In the genomic region with DNA sequence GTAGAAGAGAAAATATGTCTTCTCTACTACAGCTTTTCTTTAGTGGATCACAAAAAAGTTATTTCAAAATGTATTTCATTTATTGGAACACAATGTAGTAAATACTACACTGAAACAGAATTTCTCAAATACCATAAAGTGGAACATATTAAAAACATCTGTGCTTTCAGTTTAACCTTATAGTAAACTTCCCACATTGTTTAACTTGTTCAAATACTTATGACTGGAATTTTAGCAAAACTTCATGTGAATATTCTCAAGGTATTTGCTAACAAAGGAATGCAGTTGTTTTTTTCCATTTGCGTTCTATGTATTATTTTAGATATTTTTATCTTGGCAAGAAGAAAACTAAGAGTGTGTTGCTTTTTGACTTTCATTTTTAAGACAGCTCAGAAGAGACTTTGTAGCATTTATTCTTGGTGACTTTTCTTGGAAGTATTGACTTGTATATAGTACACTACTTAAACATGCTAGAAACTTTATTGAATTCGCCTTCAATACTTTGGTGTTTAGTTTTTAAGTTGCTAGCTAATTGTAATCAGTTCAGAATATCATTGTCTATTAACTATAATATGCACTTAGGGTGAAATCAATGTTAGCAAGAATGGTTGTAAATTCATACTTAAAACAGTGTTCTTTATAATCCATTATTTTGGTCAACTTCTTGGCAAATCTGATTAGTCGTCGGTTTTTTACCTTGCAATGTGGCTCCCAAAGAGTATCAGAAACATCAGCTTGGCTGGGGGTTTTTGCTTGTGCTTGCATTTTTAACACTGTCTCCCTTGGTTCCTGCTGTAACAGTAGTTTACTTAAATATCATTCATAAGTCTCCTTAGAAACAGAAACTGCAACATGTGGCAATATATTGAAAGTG, we compare ENCODE assay signal across 13 cellular contexts. TPM values are rescaled to one million over a fixed set of nuclear protein-coding genes. Genes with fewer than 3 reads are reported as not detected.
DNase-seq lines count a peak whose midpoint lies in the region; ATAC-seq, FAIRE-seq and TF ChIP-seq lines count a peak whose summit lies in the region.
"Had no signal": no experiment of that assay in that cellular context is flagged by ENCODE, and none has a peak within 500 bp of the region (broad histone marks: within the 10 kb centered on the region; RNA-seq: fewer than 3 reads in every experiment).

No MANE protein-coding gene starts in this region.

- H3K4me1 Mint-ChIP-seq in activated CD4-positive, alpha-beta memory T cell treated with anti-CD3 and anti-CD28 coated beads, Interleukin-2, amount 10 ng/mL, durations not matched to agents 7 days and 5 days: peaks cover 18% of the 10 kb centered on the region

- no peaks in the 10 kb centered on the region for H3K27me3 ChIP-seq in BJ (ENCODE audit: control insufficient read depth, insufficient read depth, low read length)
- H3K27me3 ChIP-seq in Panc1 (ENCODE audit: control insufficient read depth, insufficient read depth, low read length): no peaks in the 10 kb centered on the region
- no peaks in the 10 kb centered on the region for H3K27me3 ChIP-seq in mesendoderm (ENCODE audit: insufficient read depth, low read length, poor library complexity)

- H3K36me3 Mint-ChIP-seq in activated CD4-positive, alpha-beta memory T cell treated with anti-CD3 and anti-CD28 coated beads, Interleukin-2, amount 10 ng/mL, durations not matched to agents 7 days and 5 days (ENCODE audit: low read depth): peaks cover 4% of the 10 kb centered on the region
- H3K36me3 Mint-ChIP-seq: CD4-positive, CD25-positive, alpha-beta regulatory T cell had no signal

- no peak overlapping the region for H2BK15ac ChIP-seq in mesendoderm (replicated peaks; ENCODE audit: low read depth)

- no peaks in the 10 kb centered on the region for H3K36me3 ChIP-seq in BJ (ENCODE audit: control insufficient read depth, insufficient read depth, low read length)
- H3K36me3 ChIP-seq in Panc1 (ENCODE audit: control insufficient read depth, insufficient read depth, low read length): no peaks in the 10 kb centered on the region
- H3K36me3 ChIP-seq in mesendoderm (ENCODE audit: control insufficient read depth, insufficient read depth, low read length): no peaks in the 10 kb centered on the region

- no peaks in the 10 kb centered on the region for H3K9me3 ChIP-seq in Panc1 (ENCODE audit: control insufficient read depth, insufficient read depth, low read depth, low read length)

- H3K27me3 Mint-ChIP-seq in activated CD4-positive, alpha-beta memory T cell treated with anti-CD3 and anti-CD28 coated beads, Interleukin-2, amount 10 ng/mL, durations not matched to agents 7 days and 5 days: peaks cover 51% of the 10 kb centered on the region

- no peaks in the 10 kb centered on the region for H3K79me2 ChIP-seq in mesendoderm (ENCODE audit: control insufficient read depth, insufficient read depth, low read length)

- CTCF ChIA-PET in BJ (lab: Yijun Ruan, JAX): interaction anchor here (0.6 to 1.6 kb wide), 10 partner anchors 10 to 624 kb away, joined by 3 to 6 read pairs (median 3); partner anchors contain the start of gene RFESD
- CTCF ChIA-PET in Panc1 (lab: Charles Lee): no interaction called here
- CTCF ChIA-PET in activated CD4-positive, alpha-beta memory T cell treated with anti-CD3 and anti-CD28 coated beads, Interleukin-2, amount 10 ng/mL, durations not matched to agents 7 days and 5 days (lab: Charles Lee): no interaction called here

- H3K79me1 ChIP-seq in mesendoderm (ENCODE audit: low read length): no peaks in the 10 kb centered on the region

- no peak overlapping the region for H2AK5ac ChIP-seq in mesendoderm (ENCODE audit: low read length)

- no peak overlapping the region for H3K23ac ChIP-seq in mesendoderm (ENCODE audit: low read length)

- peak overlapping the region; percentile 73 for H2BK5ac ChIP-seq in mesendoderm (ENCODE audit: low read length)

- no peak overlapping the region for H3K4me2 ChIP-seq in mesendoderm (ENCODE audit: low read length)

- no peak overlapping the region for H3K27ac Mint-ChIP-seq in activated CD4-positive, alpha-beta memory T cell treated with anti-CD3 and anti-CD28 coated beads, Interleukin-2, amount 10 ng/mL, durations not matched to agents 7 days and 5 days
- H3K27ac Mint-ChIP-seq: CD4-positive, CD25-positive, alpha-beta regulatory T cell had no signal

- no CpG with 5 or more reads among the region's 4 CpGs for WGBS in mesendoderm (ENCODE audit: extremely low coverage, insufficient coverage, low lambda C conversion rate)

- BruUV-seq in Panc1 (replicated peaks; lab: Mats Ljungman, UMichigan): no TSS peak

- DNase-seq in BJ (ENCODE audit: low read depth) (peak; percentile 84), GM20000 (ENCODE audit: low spot score) (peak; percentile 52), Panc1 (ENCODE audit: low read depth, low spot score) (no peak), mesendoderm (no peak), activated gamma-delta T cell (lab: John Stamatoyannopoulos, UW) (no peak), D721Med (ENCODE audit: insufficient read length, low spot score) (no peak), HuH-7 (ENCODE audit: low spot score) (no peak)
- no peak for DNase-seq in activated CD4-positive, alpha-beta memory T cell treated with anti-CD3 and anti-CD28 coated beads, Interleukin-2, amount 10 ng/mL, durations not matched to agents 7 days and 5 days
- DNase-seq: CD4-positive, CD25-positive, alpha-beta regulatory T cell; NCI-H226; stimulated activated CD4-positive, alpha-beta T cell treated with anti-CD3 and anti-CD28 coated beads, Interleukin-4, amount 100 ng/mL, for 1 hour; T-helper 1 cell had no signal

- H2BK120ac ChIP-seq in mesendoderm (ENCODE audit: low read depth, low read length): peak overlapping the region; percentile 49

- no peak overlapping the region for H3K9ac ChIP-seq in mesendoderm (ENCODE audit: low read length)

- ATAC-seq in Panc1: no peak

- intact Hi-C loops in Panc1 (cut with micrococcal nuclease; ENCODE audit: unreplicated experiment): no loop called here

- TF ChIP-seq CTCF in BJ (IDR thresholded peaks at IDR 0.05; ENCODE audit: insufficient read depth, low read depth, low read length) (no peak), GM20000 (IDR thresholded peaks at IDR 0.05; ENCODE audit: extremely low read depth, missing control alignments) (no peak), Panc1 (IDR thresholded peaks at IDR 0.05) (no peak), D721Med (IDR thresholded peaks at IDR 0.05; ENCODE audit: insufficient read depth, missing control alignments) (no peak)

- no peak overlapping the region for H4K5ac ChIP-seq in mesendoderm (ENCODE audit: low read length)

- POLR2A ChIA-PET in BJ (lab: Charles Lee) (interaction anchor here (0.6 to 0.8 kb wide), 5 partner anchors 36 to 108 kb away, joined by 3 to 7 read pairs (median 4); no protein-coding TSS in a partner anchor), Panc1 (lab: Charles Lee) (no interaction called here)
- POLR2A ChIA-PET in activated CD4-positive, alpha-beta memory T cell treated with anti-CD3 and anti-CD28 coated beads, Interleukin-2, amount 10 ng/mL, durations not matched to agents 7 days and 5 days (lab: Charles Lee): no interaction called here

- peak overlapping the region; percentile 31 for H3K4ac ChIP-seq in mesendoderm (ENCODE audit: low read depth, low read length)

- peaks cover 47% of the 10 kb centered on the region for H3K4me1 ChIP-seq in Panc1 (ENCODE audit: control insufficient read depth, insufficient read depth, low read length)
- H3K4me1 ChIP-seq in mesendoderm (ENCODE audit: control insufficient read depth, low read depth, low read length): peaks cover 12% of the 10 kb centered on the region

- FAIRE-seq in D721Med (lab: Jason Lieb, UNC): no peak

- H3K56ac ChIP-seq in mesendoderm (ENCODE audit: low read length): peak overlapping the region; percentile 76

- H3K9me3 Mint-ChIP-seq in activated CD4-positive, alpha-beta memory T cell treated with anti-CD3 and anti-CD28 coated beads, Interleukin-2, amount 10 ng/mL, durations not matched to agents 7 days and 5 days: no peaks in the 10 kb centered on the region
- H3K9me3 Mint-ChIP-seq: CD4-positive, CD25-positive, alpha-beta regulatory T cell had no signal

- no peak overlapping the region for H4K8ac ChIP-seq in mesendoderm (ENCODE audit: low read depth, low read length)

- H3K27ac ChIP-seq in Panc1 (ENCODE audit: low read length): peak overlapping the region; percentile 98
- no peak overlapping the region for H3K27ac ChIP-seq in mesendoderm (ENCODE audit: low read depth, low read length)

- peak overlapping the region; percentile 71 for H3K18ac ChIP-seq in mesendoderm (ENCODE audit: low read length)

- H3K4me3 ChIP-seq in BJ (ENCODE audit: low read depth, low read length) (no peak overlapping the region), Panc1 (ENCODE audit: low read depth in 2 of 2, low read length in 2 of 2) (peak overlapping the region in 1 of 2 experiments; percentile 28; a peak in 2 of 4 replicates), mesendoderm (ENCODE audit: low read length) (no peak overlapping the region)

- in situ Hi-C loops in Panc1 (cut with HindIII; ENCODE audit: low pct_unique_long_range_greater_than_20kb, low sequenced_read_pairs): no loop called here

- no peak overlapping the region for H3K4me3 Mint-ChIP-seq in activated CD4-positive, alpha-beta memory T cell treated with anti-CD3 and anti-CD28 coated beads, Interleukin-2, amount 10 ng/mL, durations not matched to agents 7 days and 5 days
- H3K4me3 Mint-ChIP-seq: CD4-positive, CD25-positive, alpha-beta regulatory T cell had no signal

RNA-seq across cellular contexts. Expression of gene RHOBTB3, which starts 5.0 kb away (rescaled TPM):
- polyA plus RNA-seq in BJ (2011; rRNA removed): 288 and 320 TPM in 2 replicates
- polyA minus RNA-seq in BJ (2011; rRNA and poly(A)+ RNA removed): 406 and 551 TPM in 2 replicates
- total RNA-seq in Panc1 (2021; ENCODE audit: unreplicated experiment): 95.2 TPM
- polyA plus RNA-seq in Panc1 (2012; ENCODE audit: insufficient read length): 56.2 TPM
- 18.0 TPM for polyA plus RNA-seq in mesendoderm (2013, experiment 1 of 2)
- polyA plus RNA-seq in mesendoderm (2013, experiment 2 of 2): 20.0 TPM
- total RNA-seq in activated CD4-positive, alpha-beta memory T cell treated with anti-CD3 and anti-CD28 coated beads, Interleukin-2, amount 10 ng/mL, durations not matched to agents 7 days and 5 days: under 1 TPM in 1 of 2 experiments, not detected in 1; 0.15 TPM

RNA-seq across cellular contexts. Expression of gene SPATA9, which starts 43.4 kb away (rescaled TPM):
- 0.53 and 1.0 TPM in 2 replicates for polyA plus RNA-seq in BJ (2011; rRNA removed)
- not detected in 2 replicates for polyA minus RNA-seq in BJ (2011; rRNA and poly(A)+ RNA removed)
- total RNA-seq in Panc1 (2021; ENCODE audit: unreplicated experiment): 0.15 TPM
- polyA plus RNA-seq in Panc1 (2012; ENCODE audit: insufficient read length): 0.12 TPM
- not detected for polyA plus RNA-seq in mesendoderm (2013, experiment 1 of 2)
- not detected for polyA plus RNA-seq in mesendoderm (2013, experiment 2 of 2)
- total RNA-seq in activated CD4-positive, alpha-beta memory T cell treated with anti-CD3 and anti-CD28 coated beads, Interleukin-2, amount 10 ng/mL, durations not matched to agents 7 days and 5 days: not detected
- total RNA-seq: CD4-positive, CD25-positive, alpha-beta regulatory T cell; epithelial cell of proximal tubule had no signal

Comparison
In these comparisons a context has a peak if more than half of its experiments do, and no peak if none do; other contexts are left out.
1. DNase-seq: peak in BJ (single experiment) and GM20000 (single experiment); none in Panc1 (single experiment), mesendoderm (single experiment), activated gamma-delta T cell (single experiment), D721Med (single experiment), HuH-7 (single experiment) and activated CD4-positive, alpha-beta memory T cell treated with anti-CD3 and anti-CD28 coated beads, Interleukin-2, amount 10 ng/mL, durations not matched to agents 7 days and 5 days (single experiment).
2. RNA of gene RHOBTB3, which starts 5.0 kb away (total RNA-seq): 95.2 TPM in Panc1 (single experiment); 0.15 TPM in activated CD4-positive, alpha-beta memory T cell treated with anti-CD3 and anti-CD28 coated beads, Interleukin-2, amount 10 ng/mL, durations not matched to agents 7 days and 5 days; every median in the first group is over 10 times any median in the second.